ENCODE assay signal across 9 cellular contexts in genomic region chr1:156114919-156115513, GRCh38. TPM values are rescaled to one million over a fixed set of nuclear protein-coding genes. Genes with fewer than 3 reads are reported as not detected.
A peak's percentile ranks its signal among the peaks of the same experiment; 100 is the strongest.
DNase-seq lines count a peak whose midpoint lies in the region; ATAC-seq, FAIRE-seq and TF ChIP-seq lines count a peak whose summit lies in the region.
"Had no signal": no experiment of that assay in that cellular context is flagged by ENCODE, and none has a peak within 500 bp of the region (broad histone marks: within the 10 kb centered on the region; RNA-seq: fewer than 3 reads in every experiment).

No MANE protein-coding gene starts in this region.

- TF ChIP-seq CTCF in A673 (conservative IDR thresholded peaks at IDR 0.05; ENCODE audit: low read depth, low read length): no peak

- peaks cover 11 to 26% (median 18%) of the 10 kb centered on the region in 3 donors for H3K27me3 Mint-ChIP-seq in immature natural killer cell (ENCODE audit: low read depth in 3 of 3)
- H3K27me3 Mint-ChIP-seq in stimulated activated memory B cell treated with anti-CD40 and anti-IgM and Interleukin-4, amounts not matched to agents 10 μg/mL and 1 μg/mL and 100 μg/mL, for 72 hours: peaks cover 9% of the 10 kb centered on the region

- H3K36me3 Mint-ChIP-seq in immature natural killer cell: no peaks in the 10 kb centered on the region
- H3K36me3 Mint-ChIP-seq in stimulated activated memory B cell treated with anti-CD40 and anti-IgM and Interleukin-4, amounts not matched to agents 10 μg/mL and 1 μg/mL and 100 μg/mL, for 72 hours: peaks cover 30% of the 10 kb centered on the region

- H3K27me3 ChIP-seq in A673 (replicated peaks; ENCODE audit: insufficient read depth, low read depth, low read length, poor library complexity): no peaks in the 10 kb centered on the region

- H3K36me3 ChIP-seq in A673 (ENCODE audit: insufficient read depth, low read length, poor library complexity, severe bottlenecking): no peaks in the 10 kb centered on the region

- intact Hi-C loops in A673 (cut with micrococcal nuclease; ENCODE audit: unreplicated experiment): no loop called here

- CTCF ChIA-PET in A673 (lab: Charles Lee): interaction anchor here (0.5 to 0.6 kb wide), 2 partner anchors 19 to 175 kb away, joined by 3 to 5 read pairs; no protein-coding TSS in a partner anchor

- H3K27ac ChIP-seq in A673 (ENCODE audit: low read depth, low read length, poor library complexity, severe bottlenecking): peak overlapping the region; percentile 74

- H3K4me1 Mint-ChIP-seq in immature natural killer cell: peaks cover 17 to 23% of the 10 kb centered on the region in 2 donors
- peaks cover 75% of the 10 kb centered on the region for H3K4me1 Mint-ChIP-seq in stimulated activated memory B cell treated with anti-CD40 and anti-IgM and Interleukin-4, amounts not matched to agents 10 μg/mL and 1 μg/mL and 100 μg/mL, for 72 hours

- ATAC-seq in GM18907 (IDR thresholded peaks at IDR 0.05; ENCODE audit: unreplicated experiment): peak; percentile 19
- ATAC-seq in stimulated activated memory B cell treated with anti-CD40 and anti-IgM and Interleukin-4, amounts not matched to agents 10 μg/mL and 1 μg/mL and 100 μg/mL, for 72 hours: peak; percentile 18
- no peak for ATAC-seq in HG02884 (IDR thresholded peaks at IDR 0.05; ENCODE audit: unreplicated experiment)

- peaks cover 42% of the 10 kb centered on the region for H3K4me1 ChIP-seq in A673 (ENCODE audit: insufficient read depth, low read length, poor library complexity, severe bottlenecking)

- TSS peak; percentile 28 for BruUV-seq in A673 (replicated peaks; lab: Mats Ljungman, UMichigan)

- peak overlapping the region; percentile 86 for H3K4me3 ChIP-seq in A673 (ENCODE audit: low read depth, low read length, poor library complexity, severe bottlenecking)

- no peak for TF ChIP-seq POLR2A in H54 (IDR thresholded peaks at IDR 0.05; ENCODE audit: low read depth, low read length)

- no peaks in the 10 kb centered on the region for H3K9me3 ChIP-seq in A673 (ENCODE audit: low read depth, low read length, poor library complexity, severe bottlenecking)

- POLR2A ChIA-PET in A673 (lab: Charles Lee; ENCODE audit: low non-redundant PET): interaction anchor here (0.5 kb wide), 1 partner anchor 18 kb away, joined by 10 read pairs; no protein-coding TSS in a partner anchor

- H3K9me3 Mint-ChIP-seq in immature natural killer cell: no peaks in the 10 kb centered on the region
- no peaks in the 10 kb centered on the region for H3K9me3 Mint-ChIP-seq in stimulated activated memory B cell treated with anti-CD40 and anti-IgM and Interleukin-4, amounts not matched to agents 10 μg/mL and 1 μg/mL and 100 μg/mL, for 72 hours

- DNase-seq in A673 (ENCODE audit: low spot score): no peak
- peak; percentile 14 for DNase-seq in MV-4-11 (lab: John Stamatoyannopoulos, UW)
- DNase-seq in astrocyte of the hippocampus (ENCODE audit: low read depth, low spot score): peak; percentile 56
- peak in 1 of 3 donors; percentile 33 for DNase-seq in immature natural killer cell
- no peak for DNase-seq in H54 (ENCODE audit: insufficient read length, low spot score)

- no peak for FAIRE-seq in H54 (lab: Jason Lieb, UNC)
- FAIRE-seq: islet of Langerhans had no signal

- peak overlapping the region; percentile 39 to 91 (median 88) for H3K27ac Mint-ChIP-seq in immature natural killer cell
- H3K27ac Mint-ChIP-seq in stimulated activated memory B cell treated with anti-CD40 and anti-IgM and Interleukin-4, amounts not matched to agents 10 μg/mL and 1 μg/mL and 100 μg/mL, for 72 hours: peak overlapping the region; percentile 95

- peak overlapping the region; percentile 84 to 92 (median 88) for H3K4me3 Mint-ChIP-seq in immature natural killer cell
- H3K4me3 Mint-ChIP-seq in stimulated activated memory B cell treated with anti-CD40 and anti-IgM and Interleukin-4, amounts not matched to agents 10 μg/mL and 1 μg/mL and 100 μg/mL, for 72 hours: peak overlapping the region; percentile 98

RNA-seq across cellular contexts. Expression of gene LMNA, which starts 0.5 kb away (rescaled TPM):
- total RNA-seq in A673 (2021): 204 and 225 TPM in 2 replicates
- polyA plus RNA-seq in immature natural killer cell: 10 to 100 TPM in 2 of 3 donors, 1 to 10 TPM in 1; 4.4 to 14.0 (median 10.3) TPM

RNA-seq across cellular contexts. Expression of gene MEX3A, which starts 32.8 kb away (rescaled TPM):
- 90.0 and 92.5 TPM in 2 replicates for total RNA-seq in A673 (2021)
- polyA plus RNA-seq in immature natural killer cell: not detected

RNA-seq across cellular contexts. Expression of gene SEMA4A, which starts 38.4 kb away (rescaled TPM):
- total RNA-seq in A673 (2021): 0.77 and 0.92 TPM in 2 replicates
- 10 to 100 TPM in 1 of 3 donors, 1 to 10 TPM in 2; 2.5 to 12.4 (median 3.2) TPM for polyA plus RNA-seq in immature natural killer cell

RNA-seq across cellular contexts. Expression of gene RAB25, which starts 54.1 kb away (rescaled TPM):
- total RNA-seq in A673 (2021): 0.47 and 0.66 TPM in 2 replicates
- not detected for polyA plus RNA-seq in immature natural killer cell

Comparison
In these comparisons a context has a peak if more than half of its experiments do, and no peak if none do; other contexts are left out.
1. DNase-seq: peak in MV-4-11 (single experiment) and astrocyte of the hippocampus (single experiment); none in A673 (single experiment) and H54 (single experiment).